8 cellular contexts compared by ENCODE assay signal in the genomic region with DNA sequence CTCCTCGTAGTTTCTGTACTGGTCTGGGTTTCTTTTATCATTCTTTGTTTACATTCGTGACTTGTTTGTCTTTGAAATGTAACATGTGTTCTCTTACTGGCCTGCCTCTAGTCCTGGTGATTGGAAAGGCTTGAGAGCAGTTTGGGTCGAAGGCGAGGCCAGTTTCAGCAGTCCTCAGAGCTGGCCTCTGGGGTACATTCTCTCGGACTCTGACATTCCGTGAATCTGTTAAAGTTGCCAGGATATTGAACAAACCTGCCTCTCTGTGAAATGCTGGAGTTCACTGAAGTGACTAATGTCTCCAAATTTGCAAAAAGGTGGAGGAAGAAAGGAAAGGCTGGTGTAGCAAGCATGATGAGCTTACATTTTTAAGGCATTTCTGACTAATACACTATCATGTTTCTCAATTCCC. TPM values are rescaled to one million over a fixed set of nuclear protein-coding genes. Genes with fewer than 3 reads are reported as not detected.
DNase-seq lines count a peak whose midpoint lies in the region; ATAC-seq and TF ChIP-seq lines count a peak whose summit lies in the region.

No MANE protein-coding gene starts in this region.

- TF ChIP-seq CTCF in C4-2B (conservative IDR thresholded peaks at IDR 0.05), result no peak
- TF ChIP-seq CTCF in HFF-Myc (IDR thresholded peaks at IDR 0.05; ENCODE audit: low read depth, low read length, missing control alignments), result no peak
- no peak for TF ChIP-seq CTCF in WERI-Rb-1 (IDR thresholded peaks at IDR 0.05; ENCODE audit: low read depth, low read length)
- TF ChIP-seq CTCF in fibroblast of the aortic adventitia (IDR thresholded peaks at IDR 0.05; ENCODE audit: insufficient read depth, low read length), result no peak
- TF ChIP-seq CTCF in nephron progenitor cell (IDR thresholded peaks at IDR 0.05), result no peak

- ATAC-seq in GM18868 (IDR thresholded peaks at IDR 0.05; ENCODE audit: unreplicated experiment) (no peak), HG03460 (IDR thresholded peaks at IDR 0.05; ENCODE audit: unreplicated experiment) (no peak)

- peaks cover 7% of the 10 kb centered on the region for H3K9me3 ChIP-seq in WERI-Rb-1 (ENCODE audit: severe bottlenecking)

- DNase-seq in HFF-Myc (ENCODE audit: extremely low read depth, low read depth), result no peak
- peak; percentile 14 for DNase-seq in WERI-Rb-1
- DNase-seq in fibroblast of the aortic adventitia (ENCODE audit: low read depth), result peak; percentile 59
- DNase-seq in nephron progenitor cell, result peak; percentile 10
- no peak for DNase-seq in NCI-H2029 (lab: John Stamatoyannopoulos, UW)

- peak overlapping the region; percentile 98 for H3K4me3 Mint-ChIP-seq in nephron progenitor cell

- H3K4me3 ChIP-seq in HFF-Myc (replicated peaks; ENCODE audit: low read depth, low read length), result peak overlapping the region; percentile 74
- H3K4me3 ChIP-seq in WERI-Rb-1 (ENCODE audit: low read depth, low read length), result peak overlapping the region; percentile 83
- peak overlapping the region; percentile 87 for H3K4me3 ChIP-seq in fibroblast of the aortic adventitia (ENCODE audit: low read depth, low read length)

- no peaks in the 10 kb centered on the region for H3K27me3 Mint-ChIP-seq in nephron progenitor cell (ENCODE audit: low read depth, poor library complexity)

- H3K27ac ChIP-seq in C4-2B (peak overlapping the region; percentile 96), WERI-Rb-1 (peak overlapping the region; percentile 92)

- H3K27ac Mint-ChIP-seq in nephron progenitor cell, result peak overlapping the region; percentile 93

- H3K36me3 ChIP-seq in WERI-Rb-1, result peaks cover 24% of the 10 kb centered on the region

- peaks cover 25% of the 10 kb centered on the region for H3K9me3 Mint-ChIP-seq in nephron progenitor cell

- no peaks in the 10 kb centered on the region for H3K27me3 ChIP-seq in WERI-Rb-1 (ENCODE audit: insufficient read depth, low read depth, severe bottlenecking)

- peaks cover 47% of the 10 kb centered on the region for H3K4me1 Mint-ChIP-seq in nephron progenitor cell

- peaks cover 34% of the 10 kb centered on the region for H3K36me3 Mint-ChIP-seq in nephron progenitor cell (ENCODE audit: low read depth)

RNA-seq across cellular contexts. Expression of a gene that starts 1.5 kb away (rescaled TPM):
- total RNA-seq in fibroblast of the aortic adventitia (ENCODE audit: low replicate concordance), result 22.2 and 40.7 TPM in 2 replicates

Comparison
In these comparisons a context has a peak if more than half of its experiments do, and no peak if none do; other contexts are left out.
1. DNase-seq: peak in WERI-Rb-1 (single experiment), fibroblast of the aortic adventitia (single experiment) and nephron progenitor cell (single experiment); none in HFF-Myc (single experiment) and NCI-H2029 (single experiment).
2. Peak in every context shown above with its lines, with median percentiles within 50 percentile points of each other: H3K4me3 ChIP-seq.